ENCODE assay signal across 10 cellular contexts in genomic region chr4:83115000-83115399, GRCh38. TPM values are rescaled to one million over a fixed set of nuclear protein-coding genes. Genes with fewer than 3 reads are reported as not detected.
DNase-seq lines count a peak whose midpoint lies in the region; ATAC-seq, FAIRE-seq and TF ChIP-seq lines count a peak whose summit lies in the region.
"Had no signal": no experiment of that assay in that cellular context is flagged by ENCODE, and none has a peak within 500 bp of the region (broad histone marks: within the 10 kb centered on the region; RNA-seq: fewer than 3 reads in every experiment).

No MANE protein-coding gene starts in this region.

- H3K27me3 ChIP-seq in HUES64 (ENCODE audit: insufficient read depth, low read length) (peaks cover 2% of the 10 kb centered on the region; the same call in 1 of the 2 replicates), adipocyte (replicated peaks; ENCODE audit: control insufficient read depth, insufficient read depth, low read length) (no peaks in the 10 kb centered on the region)

- H3K9me3 ChIP-seq in HUES64 (ENCODE audit: insufficient read depth, low read depth, low read length) (no peaks in the 10 kb centered on the region), adipocyte (ENCODE audit: control insufficient read depth, low read length) (no peaks in the 10 kb centered on the region)

- no peak for ATAC-seq in memory B cell (ENCODE audit: low read depth)
- no peak for ATAC-seq in HG03025 (IDR thresholded peaks at IDR 0.05; ENCODE audit: low FRiP score, unreplicated experiment)
- no peak for ATAC-seq in HG03095 (IDR thresholded peaks at IDR 0.05; ENCODE audit: unreplicated experiment)

- H3K27me3 Mint-ChIP-seq in CD14-positive monocyte (ENCODE audit: low read depth in 3 of 3) (peaks cover 0 to 4% (median 0%) of the 10 kb centered on the region in 3 donors), memory B cell (no peaks in the 10 kb centered on the region)

- H3K36me3 ChIP-seq in HUES64 (ENCODE audit: insufficient read depth, low read length) (no peaks in the 10 kb centered on the region), adipocyte (ENCODE audit: control insufficient read depth, insufficient read depth, low read length, severe bottlenecking) (no peaks in the 10 kb centered on the region)

- H3K9me3 Mint-ChIP-seq in CD14-positive monocyte (peaks cover 0 to 2% (median 0%) of the 10 kb centered on the region in 7 donors), memory B cell (no peaks in the 10 kb centered on the region)

- FAIRE-seq in H54 (lab: Jason Lieb, UNC), result no peak

- H3K4me3 Mint-ChIP-seq in CD14-positive monocyte, result peak overlapping the region; percentile 66 to 84
- peak overlapping the region; percentile 86 for H3K4me3 Mint-ChIP-seq in memory B cell

- 0 out of 2 replicates have a peak overlapping the region, but pooled peaks have one; percentile 63 for H3K27ac ChIP-seq in HUES64 (ENCODE audit: low read depth, low read length)

- intact Hi-C loops in CD14-positive monocyte (cut with micrococcal nuclease), result loop anchor here (2.0 to 5.0 kb wide), 2 partner anchors 82 to 136 kb away; no protein-coding TSS in a partner anchor

- H3K4me3 ChIP-seq in HUES64 (ENCODE audit: low read length) (no peak overlapping the region), adipocyte (ENCODE audit: low read length) (no peak overlapping the region)

- TF ChIP-seq CTCF in CD14-positive monocyte (IDR thresholded peaks at IDR 0.05), result no peak

- H3K36me3 Mint-ChIP-seq in CD14-positive monocyte, result no peaks in the 10 kb centered on the region
- peaks cover 8% of the 10 kb centered on the region for H3K36me3 Mint-ChIP-seq in memory B cell

- DNase-seq in CD14-positive monocyte (ENCODE audit: low spot score) (no peak), adipocyte (ENCODE audit: low read depth) (peak; percentile 69), memory B cell (ENCODE audit: low spot score in 2 of 2) (no peak), H54 (ENCODE audit: insufficient read length, low spot score) (no peak)
- no peak for DNase-seq in stimulated activated CD4-positive, alpha-beta T cell treated with anti-CD3 and anti-CD28 coated beads, Interleukin-15, amount 100 ng/mL, for 24 hours
- DNase-seq: NCI-H526 had no signal

- TF ChIP-seq POLR2A in H54 (IDR thresholded peaks at IDR 0.05; ENCODE audit: low read depth, low read length), result no peak

- H3K27ac Mint-ChIP-seq in CD14-positive monocyte (peak overlapping the region; percentile 79 to 91 (median 86)), memory B cell (peak overlapping the region; percentile 90)

- peaks cover 25% of the 10 kb centered on the region for H3K4me1 ChIP-seq in HUES64 (ENCODE audit: insufficient read depth, low read length)
- peaks cover 16% of the 10 kb centered on the region for H3K4me1 ChIP-seq in adipocyte (ENCODE audit: control insufficient read depth, insufficient read depth, low read length)

- H3K9ac ChIP-seq in HUES64 (ENCODE audit: low read depth, low read length), result no peak overlapping the region
- peak overlapping the region; percentile 44 for H3K9ac ChIP-seq in adipocyte (ENCODE audit: low read length)

- peaks cover 66% of the 10 kb centered on the region for H3K4me1 Mint-ChIP-seq in CD14-positive monocyte
- peaks cover 19% of the 10 kb centered on the region for H3K4me1 Mint-ChIP-seq in memory B cell

RNA-seq across cellular contexts. Expression of gene PLAC8, which starts 0.5 kb away (rescaled TPM):
- 100 to 1,000 TPM; 170 to 626 TPM for polyA plus RNA-seq in CD14-positive monocyte
- polyA plus RNA-seq in HUES64 (2013, experiment 1 of 2), result 0.90 TPM
- 0.89 TPM for polyA plus RNA-seq in HUES64 (2013, experiment 2 of 2)
- polyA plus RNA-seq: neural cell had no signal
